8 cellular contexts compared by ENCODE assay signal in genomic region chr14:89955022-89955414, GRCh38. TPM values are rescaled to one million over a fixed set of nuclear protein-coding genes. Genes with fewer than 3 reads are reported as not detected.
DNase-seq lines count a peak whose midpoint lies in the region; ATAC-seq and TF ChIP-seq lines count a peak whose summit lies in the region.

No MANE protein-coding gene starts in this region.

- H3K27me3 ChIP-seq in HUES6 (ENCODE audit: control insufficient read depth, insufficient read depth, low read length), result no peaks in the 10 kb centered on the region
- no peaks in the 10 kb centered on the region for H3K27me3 ChIP-seq in mononuclear cell (ENCODE audit: insufficient read depth, low read length)

- peaks cover 27% of the 10 kb centered on the region for H3K36me3 ChIP-seq in HUES6 (ENCODE audit: control insufficient read depth, insufficient read depth, low read length)

- H3K4me3 ChIP-seq in GM12865 (ENCODE audit: low read depth, low read length), result peak overlapping the region; percentile 88
- H3K4me3 ChIP-seq in HUES6 (ENCODE audit: low read depth, low read length), result peak overlapping the region; percentile 88
- H3K4me3 ChIP-seq in cardiac fibroblast (replicated peaks in 1 of 2; ENCODE audit: low read depth in 2 of 2, low read length in 2 of 2), result peak overlapping the region; percentile 65 to 72
- H3K4me3 ChIP-seq in mononuclear cell (ENCODE audit: low read length), result peak overlapping the region; percentile 67

- H3K4me1 ChIP-seq in HUES6 (ENCODE audit: control insufficient read depth, insufficient read depth, low read length) (peaks cover 22% of the 10 kb centered on the region), mononuclear cell (ENCODE audit: insufficient read depth, low read length) (peaks cover 31% of the 10 kb centered on the region)

- H3K27ac ChIP-seq in HUES6 (ENCODE audit: low read depth, low read length), result no peak overlapping the region

- H3K9me3 ChIP-seq in HUES6 (ENCODE audit: control insufficient read depth, insufficient read depth, low read depth, low read length) (no peaks in the 10 kb centered on the region), mononuclear cell (ENCODE audit: low read depth, low read length) (no peaks in the 10 kb centered on the region)

- no peak for ATAC-seq in HG02759 (IDR thresholded peaks at IDR 0.05; ENCODE audit: unreplicated experiment)

- no peak for DNase-seq in GM12865 (ENCODE audit: low read depth)
- no peak for DNase-seq in cardiac fibroblast (ENCODE audit: low read depth in 2 of 2)
- DNase-seq in dermis blood vessel endothelial cell, result no peak
- DNase-seq in activated CD8-positive, alpha-beta memory T cell treated with anti-CD3 and anti-CD28 coated beads for 24 hours, result no peak
- DNase-seq in AG08396 (ENCODE audit: low spot score), result no peak

- H3K9ac ChIP-seq in HUES6 (ENCODE audit: low read length), result peak overlapping the region; percentile 34

- TF ChIP-seq CTCF in GM12865 (IDR thresholded peaks at IDR 0.05; ENCODE audit: insufficient read depth, low read depth, low read length, missing control alignments) (no peak), cardiac fibroblast (IDR thresholded peaks at IDR 0.05; ENCODE audit: low read depth, low read length) (no peak)

RNA-seq across cellular contexts. Expression of gene EFCAB11, which starts 0.5 kb away (rescaled TPM):
- total RNA-seq in mononuclear cell (0.63 TPM), dermis blood vessel endothelial cell (6.1 and 6.2 TPM in 2 replicates)

RNA-seq across cellular contexts. Expression of gene TDP1, which starts 0.7 kb away (rescaled TPM):
- 52.2 TPM for total RNA-seq in mononuclear cell
- total RNA-seq in dermis blood vessel endothelial cell, result 21.3 and 30.4 TPM in 2 replicates
